9 cellular contexts compared by ENCODE assay signal in genomic region chr11:1390603-1391164, GRCh38. TPM values are rescaled to one million over a fixed set of nuclear protein-coding genes. Genes with fewer than 3 reads are reported as not detected.
DNase-seq lines count a peak whose midpoint lies in the region; ATAC-seq, FAIRE-seq and TF ChIP-seq lines count a peak whose summit lies in the region.
"Had no signal": no experiment of that assay in that cellular context is flagged by ENCODE, and none has a peak within 500 bp of the region (broad histone marks: within the 10 kb centered on the region; RNA-seq: fewer than 3 reads in every experiment).

No MANE protein-coding gene starts in this region.

- no peaks in the 10 kb centered on the region for H3K79me2 ChIP-seq in endothelial cell of umbilical vein (ENCODE audit: control insufficient read depth, insufficient read depth, low read length)

- intact Hi-C loops in IMR-90 (cut with micrococcal nuclease) (no loop called here), endothelial cell of umbilical vein (cut with micrococcal nuclease) (no loop called here)

- no peak overlapping the region for H3K18ac ChIP-seq in IMR-90 (ENCODE audit: low read depth, low read length)

- FAIRE-seq in endothelial cell of umbilical vein (lab: Jason Lieb, UNC) = no peak

- H2BK120ac ChIP-seq in IMR-90 (ENCODE audit: low read depth, low read length) = no peak overlapping the region

- no peak for ATAC-seq in IMR-90 (ENCODE audit: low read depth)
- ATAC-seq in GM21723 (IDR thresholded peaks at IDR 0.05; ENCODE audit: unreplicated experiment) = no peak

- H3K4me1 ChIP-seq in CD8-positive, alpha-beta memory T cell (ENCODE audit: insufficient read depth, low read length) = peaks cover 5% of the 10 kb centered on the region
- H3K4me1 ChIP-seq in IMR-90 (ENCODE audit: control insufficient read depth, insufficient read depth, low read length) (no peaks in the 10 kb centered on the region; the same call in 1 of the 2 replicates), endothelial cell of umbilical vein (ENCODE audit: control insufficient read depth, extremely low read depth, insufficient read depth, low read length) (peaks cover 3% of the 10 kb centered on the region)

- no peak overlapping the region for H2BK20ac ChIP-seq in IMR-90 (ENCODE audit: low read depth, low read length)

- dilution Hi-C loops in IMR-90 (cut with HindIII; ENCODE audit: low sequenced_read_pairs, unreplicated experiment) = no loop called here
- dilution Hi-C loops in endothelial cell of umbilical vein (cut with MboI; ENCODE audit: extremely low pct_ligation_motif_present, low sequenced_read_pairs) = no loop called here

- no peak overlapping the region for H2AFZ ChIP-seq in IMR-90 (replicated peaks; ENCODE audit: low read length, poor library complexity)
- H2AFZ ChIP-seq in endothelial cell of umbilical vein (ENCODE audit: low read depth, low read length) = no peak overlapping the region

- in situ Hi-C loops in IMR-90 (cut with MboI; ENCODE audit: low sequenced_read_pairs) = no loop called here

- H4K91ac ChIP-seq in IMR-90 (ENCODE audit: insufficient read depth, low read depth, low read length) = no peak overlapping the region

- H2AK9ac ChIP-seq in IMR-90 (replicated peaks; ENCODE audit: low read depth, low read length, poor library complexity) = peak overlapping the region; percentile 1

- no peaks in the 10 kb centered on the region for H3K9me3 Mint-ChIP-seq in CD8-positive, alpha-beta memory T cell
- H3K9me3 Mint-ChIP-seq in neural crest cell = peaks cover 2% of the 10 kb centered on the region
- H3K9me3 Mint-ChIP-seq: activated T-helper 1 cell treated with anti-CD3 and anti-CD28 coated beads, Interleukin-12 subunit alpha, Interleukin-12 subunit beta, Interleukin-2, Interleukin-4 antibody, amounts not matched to agents 30 ng/mL and 10 ng/mL and 1 ng/mL, durations not matched to agents 14 hours and 24 hours and 36 hours had no signal

- no peaks in the 10 kb centered on the region for H3K9me3 ChIP-seq in CD8-positive, alpha-beta memory T cell (ENCODE audit: low read length)
- no peaks in the 10 kb centered on the region for H3K9me3 ChIP-seq in IMR-90 (ENCODE audit: control insufficient read depth, insufficient read depth, low read length)
- H3K9me3 ChIP-seq in endothelial cell of umbilical vein (replicated peaks; ENCODE audit: control insufficient read depth, insufficient read depth, low read length) = no peaks in the 10 kb centered on the region

- BruUV-seq in IMR-90 (replicated peaks; lab: Mats Ljungman, UMichigan) (no TSS peak), endothelial cell of umbilical vein (replicated peaks; lab: Mats Ljungman, UMichigan) (no TSS peak)

- H3K4me3 Mint-ChIP-seq in CD8-positive, alpha-beta memory T cell = peak overlapping the region in 5 of 7 donors; percentile 47 to 65 (median 58)
- peak overlapping the region; percentile 93 for H3K4me3 Mint-ChIP-seq in neural crest cell

- 3% methylated on average over 25 of the region's 66 CpGs; no CpG with 5 or more reads in 1 of the 2 experiments for WGBS in IMR-90 (ENCODE audit: extremely low coverage in 2 of 2, insufficient read length in 1 of 2), 2 experiments

- no peak overlapping the region for H4K8ac ChIP-seq in IMR-90 (ENCODE audit: low read depth in 2 of 2, low read length in 2 of 2)

- H3K9me1 ChIP-seq in IMR-90 (ENCODE audit: insufficient read depth, low read length) (no peaks in the 10 kb centered on the region), endothelial cell of umbilical vein (replicated peaks; ENCODE audit: control insufficient read depth, extremely low read depth, insufficient read depth, low read length) (no peaks in the 10 kb centered on the region)

- no peaks in the 10 kb centered on the region for H3K36me3 Mint-ChIP-seq in CD8-positive, alpha-beta memory T cell
- peaks cover 7% of the 10 kb centered on the region for H3K36me3 Mint-ChIP-seq in neural crest cell (ENCODE audit: low read depth)

- H2AK5ac ChIP-seq in IMR-90 (ENCODE audit: low read depth, low read length) = no peak overlapping the region

- no peak overlapping the region for H3K14ac ChIP-seq in IMR-90 (replicated peaks; ENCODE audit: low read depth, low read length)

- no peak overlapping the region for H3K27ac ChIP-seq in CD8-positive, alpha-beta memory T cell (ENCODE audit: low read depth, low read length)
- no peak overlapping the region for H3K27ac ChIP-seq in IMR-90 (ENCODE audit: insufficient read depth, low read length)
- H3K27ac ChIP-seq in endothelial cell of umbilical vein (ENCODE audit: insufficient read depth, low read depth, low read length) = no peak overlapping the region

- TF ChIP-seq CTCF in IMR-90 (conservative IDR thresholded peaks at IDR 0.05; ENCODE audit: low read depth, low read length) (no peak), endothelial cell of umbilical vein (IDR thresholded peaks at IDR 0.05; ENCODE audit: extremely low read depth in 1 of 2, insufficient read depth in 1 of 2, low read depth in 1 of 2, low read length in 2 of 2) (no peak), neural crest cell (conservative IDR thresholded peaks at IDR 0.05) (no peak)

- H2BK5ac ChIP-seq in IMR-90 (ENCODE audit: low read depth, low read length, poor library complexity, severe bottlenecking) = no peak overlapping the region

- no peak overlapping the region for H3K56ac ChIP-seq in IMR-90 (ENCODE audit: extremely low read depth, insufficient read depth, low read length)

- H3K27ac Mint-ChIP-seq in CD8-positive, alpha-beta memory T cell = peak overlapping the region in 2 of 8 donors; percentile 25 to 73
- H3K27ac Mint-ChIP-seq in neural crest cell (ENCODE audit: unreplicated experiment) = peak overlapping the region; percentile 81
- H3K27ac Mint-ChIP-seq: activated T-helper 1 cell treated with anti-CD3 and anti-CD28 coated beads, Interleukin-12 subunit alpha, Interleukin-12 subunit beta, Interleukin-2, Interleukin-4 antibody, amounts not matched to agents 30 ng/mL and 10 ng/mL and 1 ng/mL, durations not matched to agents 14 hours and 24 hours and 36 hours had no signal

- no peak overlapping the region for H3K4me3 ChIP-seq in CD8-positive, alpha-beta memory T cell (ENCODE audit: low read length)
- H3K4me3 ChIP-seq in IMR-90 (ENCODE audit: insufficient read depth, low read depth, low read length) = no peak overlapping the region; the same call in 1 of the 2 replicates
- H3K4me3 ChIP-seq in endothelial cell of umbilical vein (replicated peaks in 1 of 3; ENCODE audit: insufficient read depth in 1 of 3, low read depth in 1 of 3, low read length in 3 of 3) = no peak overlapping the region

- TF ChIP-seq RAD21 in IMR-90 (IDR thresholded peaks at IDR 0.05; ENCODE audit: low read length) = no peak

- H3K4me1 Mint-ChIP-seq in CD8-positive, alpha-beta memory T cell = peaks cover 6 to 18% (median 7%) of the 10 kb centered on the region in 3 donors
- peaks cover 22% of the 10 kb centered on the region for H3K4me1 Mint-ChIP-seq in neural crest cell

- CTCF ChIA-PET in CD8-positive, alpha-beta memory T cell (lab: Charles Lee) = no interaction called here
- CTCF ChIA-PET in IMR-90 (lab: Yijun Ruan, JAX) = no interaction called here
- CTCF ChIA-PET in endothelial cell of umbilical vein (lab: Charles Lee) = no interaction called here

- H4K20me1 ChIP-seq in IMR-90 (ENCODE audit: insufficient read depth, low read length) = no peaks in the 10 kb centered on the region; the same call in 1 of the 2 replicates
- no peaks in the 10 kb centered on the region for H4K20me1 ChIP-seq in endothelial cell of umbilical vein (replicated peaks; ENCODE audit: control insufficient read depth, extremely low read depth, insufficient read depth, low read length)

- TF ChIP-seq POLR2A in IMR-90 (IDR thresholded peaks at IDR 0.05; ENCODE audit: low read depth, low read length) (no peak), endothelial cell of umbilical vein (IDR thresholded peaks at IDR 0.05; ENCODE audit: low read depth, low read length) (no peak)

- H4K5ac ChIP-seq in IMR-90 (ENCODE audit: low read depth, low read length) = no peak overlapping the region

- POLR2A ChIA-PET in CD8-positive, alpha-beta memory T cell (lab: Charles Lee) = no interaction called here
- POLR2A ChIA-PET in IMR-90 (lab: Charles Lee; ENCODE audit: unreplicated experiment) = no interaction called here
- POLR2A ChIA-PET in endothelial cell of umbilical vein (lab: Charles Lee) = no interaction called here

- H3K79me1 ChIP-seq in IMR-90 (ENCODE audit: low read depth in 1 of 2, low read length in 2 of 2) = no peaks in the 10 kb centered on the region

- peak in 1 of 5 donors; percentile 11 for DNase-seq in CD8-positive, alpha-beta memory T cell
- DNase-seq in IMR-90 (peak; percentile 5), endothelial cell of umbilical vein (ENCODE audit: low read depth, low spot score) (no peak), neural crest cell (ENCODE audit: low read depth, low spot score) (peak; percentile 50), NOMO-1 (lab: John Stamatoyannopoulos, UW; ENCODE audit: unreplicated experiment in 2 of 2) (no peak), GOT3 (lab: John Stamatoyannopoulos, UW) (no peak)
- DNase-seq in activated CD8-positive, alpha-beta memory T cell treated with anti-CD3 and anti-CD28 coated beads, Interleukin-2, amount 50 U/mL, for 4 hours = no peak

- H3K27me3 Mint-ChIP-seq in CD8-positive, alpha-beta memory T cell = peaks cover 21 to 27% of the 10 kb centered on the region in 2 donors
- H3K27me3 Mint-ChIP-seq in neural crest cell (ENCODE audit: low read depth) = peaks cover 10% of the 10 kb centered on the region

- no peak overlapping the region for H3K4ac ChIP-seq in IMR-90 (ENCODE audit: low read depth, low read length)

- no peaks in the 10 kb centered on the region for H3K36me3 ChIP-seq in CD8-positive, alpha-beta memory T cell (ENCODE audit: insufficient read depth, low read length)
- H3K36me3 ChIP-seq in IMR-90 (ENCODE audit: control insufficient read depth, insufficient read depth, low read length) (no peaks in the 10 kb centered on the region), endothelial cell of umbilical vein (ENCODE audit: control insufficient read depth in 2 of 2, extremely low read depth in 1 of 2, insufficient read depth in 2 of 2, low read length in 2 of 2) (no peaks in the 10 kb centered on the region)

- no peak overlapping the region; the same call in 1 of the 2 replicates for H3K4me2 ChIP-seq in IMR-90 (ENCODE audit: low read depth, low read length)
- H3K4me2 ChIP-seq in endothelial cell of umbilical vein (ENCODE audit: insufficient read depth, low read length) = no peak overlapping the region

- H3K27me3 ChIP-seq in CD8-positive, alpha-beta memory T cell (ENCODE audit: insufficient read depth, low read length, poor library complexity, severe bottlenecking) = peaks cover 5% of the 10 kb centered on the region
- H3K27me3 ChIP-seq in IMR-90 (ENCODE audit: control insufficient read depth, insufficient read depth, low read length) (peaks cover 22% of the 10 kb centered on the region), endothelial cell of umbilical vein (ENCODE audit: control insufficient read depth in 2 of 2, insufficient read depth in 2 of 2, low read length in 2 of 2) (peaks cover 22 to 29% of the 10 kb centered on the region in 2 experiments)

- no peak overlapping the region for H2BK15ac ChIP-seq in IMR-90 (ENCODE audit: low read depth, low read length)

- no peak overlapping the region for H3K9ac ChIP-seq in IMR-90 (ENCODE audit: low read depth, low read length)
- H3K9ac ChIP-seq in endothelial cell of umbilical vein (replicated peaks; ENCODE audit: extremely low read depth, insufficient read depth, low read length) = no peak overlapping the region

- no peak overlapping the region for H3K23ac ChIP-seq in IMR-90 (ENCODE audit: low read depth, low read length)

RNA-seq across cellular contexts. Expression of gene BRSK2, which starts 0.9 kb away (rescaled TPM):
- under 1 TPM; 0.35 to 0.59 TPM for total RNA-seq in CD8-positive, alpha-beta memory T cell
- polyA plus RNA-seq in CD8-positive, alpha-beta memory T cell = 0.23 TPM
- total RNA-seq in IMR-90 (2012; rRNA removed) (under 0.01 and 0.18 TPM in 2 replicates), endothelial cell of umbilical vein (0.20 and 0.39 TPM in 2 replicates), neural crest cell (59.9 and 72.5 TPM in 2 replicates)
- polyA plus RNA-seq in IMR-90 (2012; rRNA removed) (0.55 and 0.62 TPM in 2 replicates), endothelial cell of umbilical vein (0.08 and 0.54 TPM in 2 replicates)
- 0.22 and 0.35 TPM in 2 replicates for polyA plus RNA-seq in IMR-90 (2012; cell fraction: cytosol; rRNA removed)
- 2.7 and 3.6 TPM in 2 replicates for polyA plus RNA-seq in IMR-90 (2012; cell fraction: nucleus; rRNA removed; ENCODE audit: low replicate concordance)
- 0.04 and 0.13 TPM in 2 replicates for polyA plus RNA-seq in endothelial cell of umbilical vein (2011; cell fraction: cytosol; rRNA removed)
- polyA plus RNA-seq in endothelial cell of umbilical vein (2011; cell fraction: nucleus; rRNA removed) = 0.21 and 0.57 TPM in 2 replicates
- polyA plus RNA-seq in endothelial cell of umbilical vein (2012) = 0.24 TPM in 1 of 2 replicates, not detected in the other
- not detected in 2 replicates for polyA minus RNA-seq in endothelial cell of umbilical vein
- 1.2 TPM for polyA minus RNA-seq in endothelial cell of umbilical vein (2011; cell fraction: cytosol; rRNA and poly(A)+ RNA removed)
- not detected in 2 replicates for polyA minus RNA-seq in endothelial cell of umbilical vein (2011; cell fraction: nucleus; rRNA and poly(A)+ RNA removed)

Comparison
In these comparisons a context has a peak if more than half of its experiments do, and no peak if none do; other contexts are left out.
1. DNase-seq: peak in IMR-90 (single experiment) and neural crest cell (single experiment); none in endothelial cell of umbilical vein (single experiment), NOMO-1 (0 of 2), activated CD8-positive, alpha-beta memory T cell treated with anti-CD3 and anti-CD28 coated beads, Interleukin-2, amount 50 U/mL, for 4 hours (single experiment) and GOT3 (single experiment).
2. RNA of gene BRSK2, which starts 0.9 kb away (total RNA-seq): 59.9 to 72.5 TPM in neural crest cell; 0.35 to 0.59 TPM in CD8-positive, alpha-beta memory T cell, 0.20 to 0.39 TPM in endothelial cell of umbilical vein and under 0.01 to 0.18 TPM in IMR-90; every median in the first group is over 10 times any median in the second.